ENCODE assay signal across 8 cellular contexts in the genomic region with DNA sequence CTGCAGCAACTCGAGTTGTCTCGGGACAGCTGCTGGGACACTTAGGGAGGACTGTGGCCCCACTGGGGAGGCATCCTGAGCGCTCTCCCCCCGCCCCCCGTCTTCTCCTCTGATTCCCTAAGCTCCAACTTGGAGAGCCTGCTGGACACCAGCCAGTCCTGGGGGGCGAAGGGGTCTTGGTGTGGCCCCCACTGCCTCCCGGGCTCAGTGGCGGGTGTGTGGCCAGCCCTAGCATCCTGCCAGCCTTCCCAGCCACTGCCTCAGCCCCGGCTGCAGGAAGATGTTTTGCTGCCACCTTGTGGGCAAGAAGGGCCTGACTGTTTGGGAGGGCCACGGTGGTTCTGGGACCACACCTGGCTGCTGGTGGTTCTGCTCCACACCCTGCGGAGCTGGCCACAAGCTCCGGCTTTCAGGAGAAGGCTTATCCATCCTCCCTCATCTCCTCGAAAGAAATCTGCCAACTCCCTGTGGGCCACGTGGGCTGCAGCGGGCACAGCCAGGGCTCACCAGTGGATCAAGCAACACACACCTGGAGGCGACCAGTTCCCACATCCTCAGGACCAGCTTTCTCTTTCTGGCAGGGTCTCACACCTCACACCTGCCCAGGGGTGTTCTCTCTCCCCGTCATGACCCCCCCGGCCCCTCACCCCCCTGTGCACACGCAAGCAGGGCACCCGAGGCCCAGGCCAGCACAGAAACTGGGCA. TPM values are rescaled to one million over a fixed set of nuclear protein-coding genes. Genes with fewer than 3 reads are reported as not detected.
DNase-seq lines count a peak whose midpoint lies in the region; ATAC-seq, FAIRE-seq and TF ChIP-seq lines count a peak whose summit lies in the region.

No MANE protein-coding gene starts in this region.

- H3K79me2 ChIP-seq in H1 (ENCODE audit: control insufficient read depth in 1 of 2, insufficient read depth in 2 of 2, low read length in 2 of 2) = peaks cover 0 to 13% of the 10 kb centered on the region in 2 experiments; a peak in 2 of 4 replicates

- peaks cover 7% of the 10 kb centered on the region for H3K23me2 ChIP-seq in H1 (ENCODE audit: low read depth, low read length)

- ATAC-seq in HG02938 (IDR thresholded peaks at IDR 0.05; ENCODE audit: unreplicated experiment) (peak; percentile 69), mucosa of descending colon (peak; percentile 77)

- H2BK120ac ChIP-seq in H1 (replicated peaks; ENCODE audit: low read depth, low read length) = no peak overlapping the region

- no peak overlapping the region for H3K27ac ChIP-seq in H1 (ENCODE audit: low read depth, low read length)

- H4K8ac ChIP-seq in H1 (ENCODE audit: extremely low read depth, insufficient read depth, low read length) = no peak overlapping the region

- TF ChIP-seq POLR2A in H1 (IDR thresholded peaks at IDR 0.05; ENCODE audit: control extremely low read depth in 1 of 2, low read depth in 2 of 2, low read length in 2 of 2) = no peak

- DNase-seq in A172 (ENCODE audit: low spot score) (peak; percentile 61), GM13976 (ENCODE audit: low spot score) (peak; percentile 94), NCI-H345 (lab: John Stamatoyannopoulos, UW) (peak; percentile 63), H1 (ENCODE audit: low read depth in 1 of 2, low spot score in 2 of 2) (peak in 1 of 2 experiments; percentile 91), mucosa of descending colon (peak; percentile 75 to 89 (median 84))
- DNase-seq in activated CD8-positive, alpha-beta memory T cell treated with anti-CD3 and anti-CD28 coated beads for 1 hour (ENCODE audit: extremely low read depth in 1 of 2, low read depth in 1 of 2) = peak; percentile 46 to 58
- peak; percentile 43 to 68 for DNase-seq in stimulated activated CD8-positive, alpha-beta memory T cell treated with anti-CD3 and anti-CD28 coated beads, Interleukin-7, amount 100 ng/mL, for 1 hour (ENCODE audit: low read depth in 2 of 2)

- H2AFZ ChIP-seq in H1 (ENCODE audit: low read length) = no peak overlapping the region

- no peak overlapping the region for H4K5ac ChIP-seq in H1 (ENCODE audit: insufficient read length, low read depth, low read length)

- H3K36me3 ChIP-seq in H1 (ENCODE audit: control insufficient read depth in 2 of 4, insufficient read depth in 4 of 4, low read length in 3 of 4) (no peaks in the 10 kb centered on the region), mucosa of descending colon (ENCODE audit: low read depth) (no peaks in the 10 kb centered on the region)

- intact Hi-C loops in mucosa of descending colon (cut with DNase I, micrococcal nuclease) = no loop called here

- H3K4ac ChIP-seq in H1 (replicated peaks; ENCODE audit: insufficient read length, low read depth, low read length) = no peak overlapping the region

- WGBS in H1 (ENCODE audit: extremely low coverage in 1 of 2, insufficient coverage in 1 of 2, insufficient read length in 1 of 2, insufficient replicate concordance in 2 of 2, low coverage in 1 of 2, low lambda C conversion rate in 2 of 2, missing lambda C conversion rate in 1 of 2), 2 experiments = 38% methylated on average over 14 of the region's 20 CpGs; no CpG with 5 or more reads in 1 of the 2 experiments

- H3K18ac ChIP-seq in H1 (ENCODE audit: extremely low read depth, low read length) = no peak overlapping the region; the same call in 1 of the 2 replicates

- H4K91ac ChIP-seq in H1 (replicated peaks; ENCODE audit: insufficient read length, low read length) = no peak overlapping the region

- POLR2A ChIA-PET in H1 (lab: Charles Lee; ENCODE audit: partially characterized antibody) = interaction anchor here (0.6 to 4.3 kb wide), 10 partner anchors 10 to 97 kb away, joined by 3 to 26 read pairs (median 3); partner anchors contain the start of genes ABCB8, AGAP3 and TMUB1

- no peak overlapping the region for H2BK5ac ChIP-seq in H1 (ENCODE audit: low read depth, low read length)

- in situ Hi-C loops in GM13976 (cut with MboI; ENCODE audit: low sequenced_read_pairs, unreplicated experiment) = no loop called here

- CTCF ChIA-PET in H1 (lab: Charles Lee; ENCODE audit: partially characterized antibody) = interaction anchor here (0.6 to 22.4 kb wide), 50 partner anchors 9 to 324 kb away, joined by 3 to 448 read pairs (median 4); partner anchors contain the start of genes ABCB8, AGAP3, ASIC3 and ATG9B

- no peak overlapping the region for H3K23ac ChIP-seq in H1 (ENCODE audit: insufficient read length)

- no peak overlapping the region for H3K14ac ChIP-seq in H1 (ENCODE audit: insufficient read length)

- H3K79me1 ChIP-seq in H1 (ENCODE audit: low read depth, low read length) = peaks cover 3% of the 10 kb centered on the region

- H4K20me1 ChIP-seq in H1 (replicated peaks in 1 of 2; ENCODE audit: control insufficient read depth in 1 of 2, insufficient read depth in 2 of 2, low read length in 2 of 2) = peaks cover 37 to 48% of the 10 kb centered on the region in 2 experiments

- peak; percentile 92 to 93 for TF ChIP-seq RAD21 in H1 (IDR thresholded peaks at IDR 0.05 in 1 of 2, conservative IDR thresholded peaks at IDR 0.05 in 1 of 2; ENCODE audit: low read depth in 2 of 2, low read length in 2 of 2)

- H3K56ac ChIP-seq in H1 (replicated peaks; ENCODE audit: insufficient read length, low read depth, low read length) = no peak overlapping the region

- H3K4me3 ChIP-seq in H1 (ENCODE audit: extremely low read depth in 1 of 4, insufficient read depth in 2 of 4, low read depth in 3 of 4, low read length in 4 of 4) = no peak overlapping the region
- H3K4me3 ChIP-seq in mucosa of descending colon = no peak overlapping the region

- H2AK5ac ChIP-seq in H1 (ENCODE audit: low read depth, low read length) = no peak overlapping the region

- no peak overlapping the region for H2BK12ac ChIP-seq in H1 (ENCODE audit: low read depth, low read length)

- peak; percentile 89 for TF ChIP-seq CTCF in GM13976 (IDR thresholded peaks at IDR 0.05; ENCODE audit: borderline replicate concordance, control extremely low read depth, extremely low read depth, insufficient read depth, missing control alignments)
- TF ChIP-seq CTCF in H1 (IDR thresholded peaks at IDR 0.05; ENCODE audit: control extremely low read depth in 1 of 3, insufficient read depth in 1 of 3, low read depth in 1 of 3, low read length in 3 of 3) = peak in 2 of 3 experiments; percentile 95 to 96; a peak in 3 of 4 replicates
- peak; percentile 72 for TF ChIP-seq CTCF in mucosa of descending colon (IDR thresholded peaks at IDR 0.05)

- peaks cover 0 to 21% (median 15%) of the 10 kb centered on the region in 4 experiments; a peak in 6 of 7 replicates for H3K4me1 ChIP-seq in H1 (replicated peaks in 1 of 4; ENCODE audit: control insufficient read depth in 3 of 4, insufficient read depth in 4 of 4, low read length in 3 of 4)
- peaks cover 14% of the 10 kb centered on the region for H3K4me1 ChIP-seq in mucosa of descending colon (ENCODE audit: low read depth)

- no peaks in the 10 kb centered on the region for H3K9me3 ChIP-seq in H1 (ENCODE audit: insufficient read depth in 2 of 2, low read depth in 1 of 2, low read length in 1 of 2)
- no peaks in the 10 kb centered on the region for H3K9me3 ChIP-seq in mucosa of descending colon

- no peak overlapping the region for H2BK15ac ChIP-seq in H1 (ENCODE audit: low read length)

- H3K9ac ChIP-seq in H1 (replicated peaks in 1 of 4; ENCODE audit: extremely low read depth in 1 of 4, low read depth in 3 of 4, low read length in 3 of 4) = no peak overlapping the region

- no peak overlapping the region for H2BK20ac ChIP-seq in H1 (ENCODE audit: low read length)

- no peak for TF ChIP-seq EP300 in H1 (IDR thresholded peaks at IDR 0.05; ENCODE audit: borderline replicate concordance in 1 of 2, low read depth in 2 of 2, low read length in 2 of 2)

- peaks cover 0 to 11% (median 7%) of the 10 kb centered on the region in 4 experiments; a peak in 3 of 7 replicates for H3K27me3 ChIP-seq in H1 (replicated peaks in 1 of 4; ENCODE audit: control insufficient read depth in 3 of 4, extremely low read depth in 1 of 4, insufficient read depth in 3 of 4, low read length in 3 of 4)

- peak; percentile 81 for FAIRE-seq in H1 (lab: Jason Lieb, UNC)

- H3K4me2 ChIP-seq in H1 (ENCODE audit: insufficient read depth in 1 of 2, low read depth in 2 of 2, low read length in 2 of 2) = no peak overlapping the region

RNA-seq across cellular contexts. Expression of gene AGAP3, which starts 24.8 kb away (rescaled TPM):
- 46.4 and 58.9 TPM in 2 replicates for total RNA-seq in A172 (2014; rRNA removed; shearing (Covaris generic))
- 66.4 and 68.1 TPM in 2 replicates for total RNA-seq in H1 (2021; fragmentation: NEBNext Ultra II Directional; extraction: Animal tissue kit (Norgen Biotek cat#: 25700))
- polyA plus RNA-seq in H1 (2011; rRNA removed) = 120 and 194 TPM in 2 replicates
- 90.4 TPM for polyA plus RNA-seq in H1 (2011; cell fraction: cytosol; rRNA removed)
- polyA plus RNA-seq in H1 (2011; cell fraction: nucleus; rRNA removed) = 258 TPM
- 70.1 to 77.1 TPM (median 74.6 TPM) in 4 replicates for polyA plus RNA-seq in H1 (2012, experiment 1 of 2)
- 48.0 TPM for polyA plus RNA-seq in H1 (2012, experiment 2 of 2)
- polyA plus RNA-seq in H1 (2013, experiment 1 of 2) = 33.4 TPM
- polyA plus RNA-seq in H1 (2013, experiment 2 of 2) = 33.2 TPM
- 27.8 and 33.8 TPM in 2 replicates for polyA minus RNA-seq in H1 (2011; rRNA and poly(A)+ RNA removed)
- 47.5 TPM for polyA minus RNA-seq in H1 (2011; cell fraction: cytosol; rRNA and poly(A)+ RNA removed)
- 71.5 TPM for polyA minus RNA-seq in H1 (2011; cell fraction: nucleus; rRNA and poly(A)+ RNA removed)
- total RNA-seq in mucosa of descending colon = 100 to 1,000 TPM in 1 of 3 donors, 10 to 100 TPM in 2; 39.7 to 116 (median 50.6) TPM

RNA-seq across cellular contexts. Expression of gene TMUB1, which starts 27.8 kb away (rescaled TPM):
- 28.9 and 42.8 TPM in 2 replicates for total RNA-seq in A172 (2014; rRNA removed; shearing (Covaris generic))
- 41.4 and 48.7 TPM in 2 replicates for total RNA-seq in H1 (2021; fragmentation: NEBNext Ultra II Directional; extraction: Animal tissue kit (Norgen Biotek cat#: 25700))
- 56.2 and 85.7 TPM in 2 replicates for polyA plus RNA-seq in H1 (2011; rRNA removed)
- 38.5 TPM for polyA plus RNA-seq in H1 (2011; cell fraction: cytosol; rRNA removed)
- polyA plus RNA-seq in H1 (2011; cell fraction: nucleus; rRNA removed) = 77.0 TPM
- polyA plus RNA-seq in H1 (2012, experiment 1 of 2) = 23.7 to 47.4 TPM (median 42.5 TPM) in 4 replicates
- polyA plus RNA-seq in H1 (2012, experiment 2 of 2) = 45.8 TPM
- polyA plus RNA-seq in H1 (2013, experiment 1 of 2) = 69.9 TPM
- polyA plus RNA-seq in H1 (2013, experiment 2 of 2) = 77.4 TPM
- polyA minus RNA-seq in H1 (2011; rRNA and poly(A)+ RNA removed) = 6.5 and 7.1 TPM in 2 replicates
- 18.8 TPM for polyA minus RNA-seq in H1 (2011; cell fraction: cytosol; rRNA and poly(A)+ RNA removed)
- polyA minus RNA-seq in H1 (2011; cell fraction: nucleus; rRNA and poly(A)+ RNA removed) = 14.7 TPM
- total RNA-seq in mucosa of descending colon = 10 to 100 TPM; 54.2 to 63.7 (median 60.8) TPM

RNA-seq across cellular contexts. Expression of gene FASTK, which starts 30.5 kb away (rescaled TPM):
- total RNA-seq in A172 (2014; rRNA removed; shearing (Covaris generic)) = 95.4 and 118 TPM in 2 replicates
- 39.4 and 43.8 TPM in 2 replicates for total RNA-seq in H1 (2021; fragmentation: NEBNext Ultra II Directional; extraction: Animal tissue kit (Norgen Biotek cat#: 25700))
- 84.0 and 116 TPM in 2 replicates for polyA plus RNA-seq in H1 (2011; rRNA removed)
- polyA plus RNA-seq in H1 (2011; cell fraction: cytosol; rRNA removed) = 87.9 TPM
- polyA plus RNA-seq in H1 (2011; cell fraction: nucleus; rRNA removed) = 383 TPM
- 34.8 to 66.7 TPM (median 56.9 TPM) in 4 replicates for polyA plus RNA-seq in H1 (2012, experiment 1 of 2)
- polyA plus RNA-seq in H1 (2012, experiment 2 of 2) = 59.3 TPM
- polyA plus RNA-seq in H1 (2013, experiment 1 of 2) = 53.6 TPM
- 45.8 TPM for polyA plus RNA-seq in H1 (2013, experiment 2 of 2)
- 28.6 and 30.4 TPM in 2 replicates for polyA minus RNA-seq in H1 (2011; rRNA and poly(A)+ RNA removed)
- polyA minus RNA-seq in H1 (2011; cell fraction: cytosol; rRNA and poly(A)+ RNA removed) = 25.5 TPM
- 71.3 TPM for polyA minus RNA-seq in H1 (2011; cell fraction: nucleus; rRNA and poly(A)+ RNA removed)
- total RNA-seq in mucosa of descending colon = 100 to 1,000 TPM in 1 of 3 donors, 10 to 100 TPM in 2; 78.6 to 122 (median 98.5) TPM

RNA-seq across cellular contexts. Expression of gene SLC4A2, which starts 51.7 kb away (rescaled TPM):
- total RNA-seq in A172 (2014; rRNA removed; shearing (Covaris generic)) = 195 and 238 TPM in 2 replicates
- total RNA-seq in H1 (2021; fragmentation: NEBNext Ultra II Directional; extraction: Animal tissue kit (Norgen Biotek cat#: 25700)) = 147 and 148 TPM in 2 replicates
- polyA plus RNA-seq in H1 (2011; rRNA removed) = 72.6 and 105 TPM in 2 replicates
- polyA plus RNA-seq in H1 (2011; cell fraction: cytosol; rRNA removed) = 64.0 TPM
- 293 TPM for polyA plus RNA-seq in H1 (2011; cell fraction: nucleus; rRNA removed)
- 60.3 to 144 TPM (median 135 TPM) in 4 replicates for polyA plus RNA-seq in H1 (2012, experiment 1 of 2)
- 178 TPM for polyA plus RNA-seq in H1 (2012, experiment 2 of 2)
- 120 TPM for polyA plus RNA-seq in H1 (2013, experiment 1 of 2)
- polyA plus RNA-seq in H1 (2013, experiment 2 of 2) = 123 TPM
- 42.9 and 53.5 TPM in 2 replicates for polyA minus RNA-seq in H1 (2011; rRNA and poly(A)+ RNA removed)
- polyA minus RNA-seq in H1 (2011; cell fraction: cytosol; rRNA and poly(A)+ RNA removed) = 63.4 TPM
- 68.4 TPM for polyA minus RNA-seq in H1 (2011; cell fraction: nucleus; rRNA and poly(A)+ RNA removed)
- 100 to 1,000 TPM in 1 of 3 donors, 10 to 100 TPM in 2; 82.2 to 168 (median 89.5) TPM for total RNA-seq in mucosa of descending colon

RNA-seq across cellular contexts. Expression of gene CDK5, which starts 53.4 kb away (rescaled TPM):
- total RNA-seq in A172 (2014; rRNA removed; shearing (Covaris generic)) = 57.0 and 58.7 TPM in 2 replicates
- 22.7 and 22.8 TPM in 2 replicates for total RNA-seq in H1 (2021; fragmentation: NEBNext Ultra II Directional; extraction: Animal tissue kit (Norgen Biotek cat#: 25700))
- 37.2 and 47.8 TPM in 2 replicates for polyA plus RNA-seq in H1 (2011; rRNA removed)
- 30.4 TPM for polyA plus RNA-seq in H1 (2011; cell fraction: cytosol; rRNA removed)
- 29.0 TPM for polyA plus RNA-seq in H1 (2011; cell fraction: nucleus; rRNA removed)
- 23.4 to 31.3 TPM (median 27.8 TPM) in 4 replicates for polyA plus RNA-seq in H1 (2012, experiment 1 of 2)
- polyA plus RNA-seq in H1 (2012, experiment 2 of 2) = 24.6 TPM
- 20.9 TPM for polyA plus RNA-seq in H1 (2013, experiment 1 of 2)
- 19.9 TPM for polyA plus RNA-seq in H1 (2013, experiment 2 of 2)
- polyA minus RNA-seq in H1 (2011; rRNA and poly(A)+ RNA removed) = 20.8 and 22.0 TPM in 2 replicates
- polyA minus RNA-seq in H1 (2011; cell fraction: cytosol; rRNA and poly(A)+ RNA removed) = 8.8 TPM
- polyA minus RNA-seq in H1 (2011; cell fraction: nucleus; rRNA and poly(A)+ RNA removed) = 14.2 TPM
- 10 to 100 TPM in 2 of 3 donors, 1 to 10 TPM in 1; 8.3 to 12.4 (median 11.7) TPM for total RNA-seq in mucosa of descending colon
